In the genomic region with DNA sequence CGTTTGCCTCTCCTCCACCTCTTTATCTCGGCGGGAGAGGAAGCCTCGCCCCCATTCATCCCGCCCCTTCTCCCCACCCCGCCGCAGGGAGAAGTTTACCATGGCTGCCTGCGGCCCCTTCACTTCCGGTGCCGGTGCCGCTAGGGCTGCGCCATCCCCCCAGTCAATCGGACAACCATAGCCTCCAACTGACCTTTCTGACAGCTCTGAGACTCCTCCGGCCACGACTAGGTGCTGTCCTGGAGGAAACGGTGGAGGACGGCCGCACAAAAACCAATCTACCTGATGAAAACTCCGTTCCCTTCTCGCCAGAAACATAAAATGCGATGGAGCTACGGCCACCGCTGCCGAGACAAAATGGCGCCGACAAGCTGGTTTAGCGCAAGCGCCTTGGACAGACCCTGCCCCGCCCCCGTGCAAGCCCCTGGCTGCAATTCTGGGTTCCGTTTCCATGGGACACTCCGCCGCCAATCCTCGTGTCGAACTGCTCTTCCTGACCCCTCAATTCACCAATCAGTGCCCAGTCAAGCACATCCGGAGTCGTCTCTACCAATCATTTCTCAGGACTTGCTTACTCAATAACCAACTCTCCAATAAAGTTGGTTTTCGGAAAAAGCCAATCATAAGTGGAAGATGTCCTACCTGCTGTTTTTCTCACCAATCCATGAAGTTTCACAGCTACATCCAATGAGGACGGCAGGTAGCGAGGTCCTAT, we compare ENCODE assay signal across 8 cellular contexts. TPM values are rescaled to one million over a fixed set of nuclear protein-coding genes. Genes with fewer than 3 reads are reported as not detected.
DNase-seq lines count a peak whose midpoint lies in the region; ATAC-seq and TF ChIP-seq lines count a peak whose summit lies in the region.

No MANE protein-coding gene starts in this region.

- TF ChIP-seq POLR2A in esophagus muscularis mucosa (IDR thresholded peaks at IDR 0.05; ENCODE audit: low read depth): peak; percentile 64

- H3K27ac ChIP-seq in esophagus muscularis mucosa (replicated peaks in 1 of 4) (peak overlapping the region; percentile 93 to 97 (median 94)), muscle layer of colon (ENCODE audit: low read depth, low read length) (peak overlapping the region; percentile 88)

- DNase-seq in DMS153 treated with DMSO at 0.1 percent for 48 hours (lab: John Stamatoyannopoulos, UW; ENCODE audit: unreplicated experiment) (peak; percentile 99), OCI-M2 (lab: John Stamatoyannopoulos, UW; ENCODE audit: unreplicated experiment) (peak; percentile 96), esophagus muscularis mucosa (ENCODE audit: extremely low spot score) (peak; percentile 99)
- peak; percentile 96 for DNase-seq in activated T-cell treated with anti-CD3 and anti-CD28 coated beads, Interleukin-2, amount 50 U/mL, for 24 hours
- DNase-seq in stimulated activated CD8-positive, alpha-beta memory T cell treated with anti-CD3 and anti-CD28 coated beads, Interleukin-7, amount 100 ng/mL, for 24 hours (ENCODE audit: low read depth): peak; percentile 97

- H3K9me3 ChIP-seq in esophagus muscularis mucosa (no peaks in the 10 kb centered on the region), muscle layer of colon (ENCODE audit: low read length) (no peaks in the 10 kb centered on the region)

- peaks cover 56% of the 10 kb centered on the region for H3K36me3 Mint-ChIP-seq in activated T-cell treated with anti-CD3 and anti-CD28 coated beads, Interleukin-2, amount 50 U/mL, for 24 hours (ENCODE audit: low read depth)

- no peaks in the 10 kb centered on the region for H3K27me3 Mint-ChIP-seq in activated T-cell treated with anti-CD3 and anti-CD28 coated beads, Interleukin-2, amount 50 U/mL, for 24 hours

- intact Hi-C loops in esophagus muscularis mucosa (cut with DNase I): loop anchor here (5.0 kb wide), 2 partner anchors 56 to 1184 kb away; partner anchors contain the start of genes JKAMP, L3HYPDH and PSMA3

- no peak overlapping the region for H3K4me3 Mint-ChIP-seq in activated T-cell treated with anti-CD3 and anti-CD28 coated beads, Interleukin-2, amount 50 U/mL, for 24 hours

- peak overlapping the region; percentile 66 to 96 (median 92) for H3K4me3 ChIP-seq in esophagus muscularis mucosa
- H3K4me3 ChIP-seq in muscle layer of colon (ENCODE audit: low read depth in 1 of 2, low read length in 2 of 2): peak overlapping the region; percentile 90 to 93

- H3K36me3 ChIP-seq in esophagus muscularis mucosa (peaks cover 13 to 41% (median 38%) of the 10 kb centered on the region in 4 donors), muscle layer of colon (ENCODE audit: insufficient read depth, low read length) (peaks cover 25% of the 10 kb centered on the region)

- TF ChIP-seq EP300 in Ishikawa (IDR thresholded peaks at IDR 0.05; ENCODE audit: borderline replicate concordance) (no peak), esophagus muscularis mucosa (IDR thresholded peaks at IDR 0.05) (no peak)

- H3K27me3 ChIP-seq in esophagus muscularis mucosa: no peaks in the 10 kb centered on the region
- H3K27me3 ChIP-seq in muscle layer of colon (ENCODE audit: control insufficient read depth in 1 of 2, insufficient read depth in 2 of 2, low read length in 2 of 2): no peaks in the 10 kb centered on the region

- H3K4me1 ChIP-seq in esophagus muscularis mucosa (peaks cover 33 to 59% (median 55%) of the 10 kb centered on the region in 4 donors), muscle layer of colon (ENCODE audit: insufficient read depth, low read length) (peaks cover 34% of the 10 kb centered on the region)

- peaks cover 48% of the 10 kb centered on the region for H3K4me1 Mint-ChIP-seq in activated T-cell treated with anti-CD3 and anti-CD28 coated beads, Interleukin-2, amount 50 U/mL, for 24 hours (ENCODE audit: low read depth)

- TF ChIP-seq RAD21 in Ishikawa (IDR thresholded peaks at IDR 0.05; ENCODE audit: low read depth): no peak

- WGBS in esophagus muscularis mucosa: 0% methylated on average over 20 of the region's 40 CpGs

- H3K9ac ChIP-seq in muscle layer of colon (ENCODE audit: low read length): peak overlapping the region; percentile 79

- peak; percentile 81 for ATAC-seq in GM21576 (IDR thresholded peaks at IDR 0.05; ENCODE audit: unreplicated experiment)

- no peaks in the 10 kb centered on the region for H3K9me3 Mint-ChIP-seq in activated T-cell treated with anti-CD3 and anti-CD28 coated beads, Interleukin-2, amount 50 U/mL, for 24 hours

- no peak overlapping the region for H3K27ac Mint-ChIP-seq in activated T-cell treated with anti-CD3 and anti-CD28 coated beads, Interleukin-2, amount 50 U/mL, for 24 hours

- peak in 1 of 3 experiments; percentile 2 for TF ChIP-seq CTCF in esophagus muscularis mucosa (IDR thresholded peaks at IDR 0.05)

TF ChIP-seq in Ishikawa, 13 proteins besides CTCF, POLR2A, EP300 and RAD21:
- TF ChIP-seq MAX (IDR thresholded peaks at IDR 0.05) (peak; percentile 55), YY1 (IDR thresholded peaks at IDR 0.05; ENCODE audit: low read depth) (peak; percentile 93), CREB1 (IDR thresholded peaks at IDR 0.05; ENCODE audit: low read depth) (no peak; the same call in 1 of the 2 replicates), TAF1 (IDR thresholded peaks at IDR 0.05; ENCODE audit: low read depth) (peak; percentile 81), FOXM1 (IDR thresholded peaks at IDR 0.05; ENCODE audit: borderline replicate concordance, low read depth) (no peak), EGR1 (IDR thresholded peaks at IDR 0.05) (peak; percentile 39), TEAD4 (IDR thresholded peaks at IDR 0.05) (peak; percentile 8; the same call in 1 of the 2 replicates), CEBPB (IDR thresholded peaks at IDR 0.05) (peak; percentile 45; the same call in 1 of the 2 replicates), TCF12 (IDR thresholded peaks at IDR 0.05; ENCODE audit: low read depth) (peak; percentile 57)
- TF ChIP-seq, protein P1, sequence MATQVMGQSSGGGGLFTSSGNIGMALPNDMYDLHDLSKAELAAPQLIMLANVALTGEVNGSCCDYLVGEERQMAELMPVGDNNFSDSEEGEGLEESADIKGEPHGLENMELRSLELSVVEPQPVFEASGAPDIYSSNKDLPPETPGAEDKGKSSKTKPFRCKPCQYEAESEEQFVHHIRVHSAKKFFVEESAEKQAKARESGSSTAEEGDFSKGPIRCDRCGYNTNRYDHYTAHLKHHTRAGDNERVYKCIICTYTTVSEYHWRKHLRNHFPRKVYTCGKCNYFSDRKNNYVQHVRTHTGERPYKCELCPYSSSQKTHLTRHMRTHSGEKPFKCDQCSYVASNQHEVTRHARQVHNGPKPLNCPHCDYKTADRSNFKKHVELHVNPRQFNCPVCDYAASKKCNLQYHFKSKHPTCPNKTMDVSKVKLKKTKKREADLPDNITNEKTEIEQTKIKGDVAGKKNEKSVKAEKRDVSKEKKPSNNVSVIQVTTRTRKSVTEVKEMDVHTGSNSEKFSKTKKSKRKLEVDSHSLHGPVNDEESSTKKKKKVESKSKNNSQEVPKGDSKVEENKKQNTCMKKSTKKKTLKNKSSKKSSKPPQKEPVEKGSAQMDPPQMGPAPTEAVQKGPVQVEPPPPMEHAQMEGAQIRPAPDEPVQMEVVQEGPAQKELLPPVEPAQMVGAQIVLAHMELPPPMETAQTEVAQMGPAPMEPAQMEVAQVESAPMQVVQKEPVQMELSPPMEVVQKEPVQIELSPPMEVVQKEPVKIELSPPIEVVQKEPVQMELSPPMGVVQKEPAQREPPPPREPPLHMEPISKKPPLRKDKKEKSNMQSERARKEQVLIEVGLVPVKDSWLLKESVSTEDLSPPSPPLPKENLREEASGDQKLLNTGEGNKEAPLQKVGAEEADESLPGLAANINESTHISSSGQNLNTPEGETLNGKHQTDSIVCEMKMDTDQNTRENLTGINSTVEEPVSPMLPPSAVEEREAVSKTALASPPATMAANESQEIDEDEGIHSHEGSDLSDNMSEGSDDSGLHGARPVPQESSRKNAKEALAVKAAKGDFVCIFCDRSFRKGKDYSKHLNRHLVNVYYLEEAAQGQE (IDR thresholded peaks at IDR 0.05; ENCODE audit: low read depth): no peak

RNA-seq across cellular contexts. Expression of gene ARID4A, which starts 0.4 kb away (rescaled TPM):
- 10 to 100 TPM; 15.9 to 22.0 (median 17.7) TPM for total RNA-seq in esophagus muscularis mucosa

RNA-seq across cellular contexts. Expression of gene PSMA3, which starts 53.3 kb away (rescaled TPM):
- 10 to 100 TPM; 69.8 to 98.0 (median 84.8) TPM for total RNA-seq in esophagus muscularis mucosa

Comparison
In these comparisons a context has a peak if more than half of its experiments do, and no peak if none do; other contexts are left out.
1. Peak in every context shown above with its lines: DNase-seq, ATAC-seq, H3K4me3 ChIP-seq and H3K27ac ChIP-seq.